In the genomic region with DNA sequence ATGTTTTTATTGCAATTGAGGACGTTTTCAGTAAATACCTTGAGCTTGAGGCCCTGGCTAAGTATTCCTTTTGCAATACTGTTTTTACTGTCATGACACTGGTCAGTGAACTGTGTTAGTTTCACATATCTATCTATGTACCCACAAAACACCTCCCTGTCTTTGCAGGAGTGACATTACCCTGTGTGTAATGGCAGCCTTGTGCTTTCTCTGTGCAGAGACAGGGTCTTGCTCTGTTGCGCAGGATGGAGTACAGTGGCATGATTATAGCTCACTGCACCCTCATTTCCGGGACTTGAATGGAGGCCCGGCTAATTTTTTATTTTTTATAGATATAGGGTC, we compare ENCODE assay signal across 1 cellular context.
TF ChIP-seq lines count a peak whose summit lies in the region.

No MANE protein-coding gene starts in this region.

TF ChIP-seq in HepG2, 621 proteins besides CTCF, POLR2A, EP300 and RAD21:
- TF ChIP-seq ZNF614 (CRISPR knock-in tag; IDR thresholded peaks at IDR 0.05; ENCODE audit: borderline replicate concordance) (no peak), ZNF24 (IDR thresholded peaks at IDR 0.05) (no peak), STAG1 (CRISPR knock-in tag; IDR thresholded peaks at IDR 0.05) (peak; percentile 0; the same call in 1 of the 2 replicates), GTF2F1 (IDR thresholded peaks at IDR 0.05; ENCODE audit: low read length) (no peak), ZNF142 (CRISPR knock-in tag; IDR thresholded peaks at IDR 0.05) (no peak), ZNF34 (CRISPR knock-in tag; IDR thresholded peaks at IDR 0.05; ENCODE audit: borderline replicate concordance) (no peak), HDAC6 (IDR thresholded peaks at IDR 0.05; ENCODE audit: low read depth, low read length) (no peak), LCORL (IDR thresholded peaks at IDR 0.05) (no peak), LCORL (CRISPR knock-in tag; IDR thresholded peaks at IDR 0.05) (no peak), SNAPC2 (CRISPR knock-in tag; IDR thresholded peaks at IDR 0.05) (no peak)
